In the genomic region with DNA sequence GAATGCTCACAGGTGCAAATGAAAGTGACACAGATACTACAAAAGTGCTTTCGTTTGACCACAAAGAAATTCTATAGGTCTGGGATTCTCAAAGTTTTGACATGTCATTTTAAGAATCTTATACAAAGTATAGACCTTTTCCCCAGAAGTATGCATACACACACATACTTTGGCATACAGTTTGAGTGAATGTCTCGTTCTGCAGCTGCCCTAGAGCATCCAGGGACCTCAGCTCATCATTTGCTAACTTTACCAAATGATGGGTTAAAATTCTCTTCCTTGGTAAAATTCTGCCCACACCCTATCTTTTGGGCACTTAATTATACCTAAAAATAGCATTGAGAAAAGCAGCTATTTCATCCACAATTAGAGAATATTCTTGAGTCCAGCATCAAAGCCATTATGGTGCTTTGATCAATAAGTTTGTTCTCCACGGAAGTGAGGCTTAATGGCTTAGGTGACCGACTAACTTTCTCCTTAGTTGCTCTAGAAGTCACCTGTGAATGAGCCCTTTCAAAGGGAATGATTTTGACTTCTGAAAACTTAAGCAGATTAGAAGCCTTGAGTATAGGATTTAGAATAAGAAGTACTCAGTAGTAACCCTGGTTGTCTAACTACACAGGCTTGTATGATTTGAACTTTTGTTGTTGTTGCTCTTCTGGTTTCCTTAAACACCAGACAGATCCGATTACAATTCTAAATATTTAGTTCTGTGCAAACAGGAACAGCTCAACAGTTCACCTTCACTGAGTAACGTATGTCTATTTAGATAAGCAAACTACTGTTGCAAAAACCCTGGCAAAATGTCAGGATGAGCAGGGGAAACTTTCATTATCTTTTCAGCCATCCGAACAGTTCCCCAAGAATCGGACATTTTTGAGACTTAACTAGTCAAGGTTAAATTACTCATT, we compare ENCODE assay signal across 2 cellular contexts.
TF ChIP-seq lines count a peak whose summit lies in the region.

No MANE protein-coding gene starts in this region.

TF ChIP-seq in A549, 52 proteins besides CTCF, POLR2A, EP300 and RAD21 (continued from another document):
- TF ChIP-seq HMGXB4 (CRISPR knock-in tag; IDR thresholded peaks at IDR 0.05; ENCODE audit: borderline replicate concordance) (no peak), E2F6 (IDR thresholded peaks at IDR 0.05; ENCODE audit: borderline replicate concordance, low read depth) (no peak), GATA3 (IDR thresholded peaks at IDR 0.05; ENCODE audit: borderline replicate concordance) (peak; percentile 67), MYC (IDR thresholded peaks at IDR 0.05; ENCODE audit: borderline replicate concordance, low read length) (no peak), EHMT2 (IDR thresholded peaks at IDR 0.05; ENCODE audit: low read depth) (no peak), SMC3 (IDR thresholded peaks at IDR 0.05) (no peak), BHLHE40 (IDR thresholded peaks at IDR 0.05; ENCODE audit: low read depth, low read length) (no peak), JUN (IDR thresholded peaks at IDR 0.05) (no peak), HEYL (CRISPR knock-in tag; IDR thresholded peaks at IDR 0.05) (no peak), MAZ (IDR thresholded peaks at IDR 0.05; ENCODE audit: borderline replicate concordance, low read depth, low read length) (no peak), RNF2 (IDR thresholded peaks at IDR 0.05; ENCODE audit: borderline replicate concordance, low read depth) (no peak), CEBPB (IDR thresholded peaks at IDR 0.05) (peak in 1 of 2 experiments; percentile 78; a peak in 2 of 4 replicates)

TF ChIP-seq in HCT116, 20 proteins besides CTCF, POLR2A, EP300 and RAD21 (continued from another document):
- no peak for TF ChIP-seq MAX (IDR thresholded peaks at IDR 0.05)
- TF ChIP-seq CEBPB (IDR thresholded peaks at IDR 0.05; ENCODE audit: low read depth) = no peak
- no peak for TF ChIP-seq SRF (IDR thresholded peaks at IDR 0.05; ENCODE audit: low read depth)
TF ChIP-seq in HCT116: peak in this region for 0.
